ENCODE assay signal across 2 cellular contexts in genomic region chr1:247104965-247105364, GRCh38.
TF ChIP-seq lines count a peak whose summit lies in the region.

No MANE protein-coding gene starts in this region.

TF ChIP-seq in IMR-90, 13 proteins besides CTCF, POLR2A, EP300 and RAD21 (continued from another document):
- no peak for TF ChIP-seq BHLHE40 (IDR thresholded peaks at IDR 0.05; ENCODE audit: low read depth, low read length)
- no peak for TF ChIP-seq FOS (IDR thresholded peaks at IDR 0.05; ENCODE audit: low read depth, low read length)
- no peak for TF ChIP-seq MXI1 (IDR thresholded peaks at IDR 0.05; ENCODE audit: borderline replicate concordance, low read depth, low read length)
- no peak for TF ChIP-seq CEBPB (IDR thresholded peaks at IDR 0.05; ENCODE audit: low read depth, low read length)
- no peak for TF ChIP-seq MAFK (IDR thresholded peaks at IDR 0.05; ENCODE audit: low read depth, low read length)
- TF ChIP-seq NFE2L2 (IDR thresholded peaks at IDR 0.05; ENCODE audit: low read depth, low read length), result no peak
- TF ChIP-seq SMC3 (IDR thresholded peaks at IDR 0.05; ENCODE audit: low read depth, low read length), result no peak

TF ChIP-seq in neural cell, 6 proteins besides CTCF, POLR2A, EP300 and RAD21 (continued from another document):
- no peak for TF ChIP-seq REST (IDR thresholded peaks at IDR 0.05; ENCODE audit: borderline replicate concordance)
- no peak for TF ChIP-seq TAF1 (IDR thresholded peaks at IDR 0.05; ENCODE audit: low read depth)
- no peak for TF ChIP-seq EZH2 (IDR thresholded peaks at IDR 0.05; ENCODE audit: borderline replicate concordance, insufficient read depth, low read length, poor library complexity, severe bottlenecking)
- no peak for TF ChIP-seq POLR2AphosphoS5 (IDR thresholded peaks at IDR 0.05)
- TF ChIP-seq MXI1 (conservative IDR thresholded peaks at IDR 0.05; ENCODE audit: poor library complexity, severe bottlenecking), result no peak
